Comparison of ENCODE assay signal across 13 cellular contexts in genomic region chr2:31258351-31258750, GRCh38. TPM values are rescaled to one million over a fixed set of nuclear protein-coding genes. Genes with fewer than 3 reads are reported as not detected.
A peak's percentile ranks its signal among the peaks of the same experiment; 100 is the strongest.
DNase-seq lines count a peak whose midpoint lies in the region; ATAC-seq and TF ChIP-seq lines count a peak whose summit lies in the region.
"Had no signal": no experiment of that assay in that cellular context is flagged by ENCODE, and none has a peak within 500 bp of the region (broad histone marks: within the 10 kb centered on the region; RNA-seq: fewer than 3 reads in every experiment).

No MANE protein-coding gene starts in this region.

- peaks cover 1% of the 10 kb centered on the region for H3K27me3 Mint-ChIP-seq in IgD-negative memory B cell

- peak; percentile 51 for ATAC-seq in GM19372 (IDR thresholded peaks at IDR 0.05; ENCODE audit: low read depth, unreplicated experiment)
- ATAC-seq in HG02798 (IDR thresholded peaks at IDR 0.05; ENCODE audit: poor library complexity, unreplicated experiment) = peak; percentile 50

- peaks cover 7% of the 10 kb centered on the region for H3K36me3 Mint-ChIP-seq in IgD-negative memory B cell

- DNase-seq in GM12865 (ENCODE audit: low read depth) (peak; percentile 76), posterior vena cava (ENCODE audit: low spot score) (no peak), HuH-7 (ENCODE audit: low spot score) (no peak), ascending aorta (ENCODE audit: low spot score in 2 of 2) (no peak), MV-4-11 (lab: John Stamatoyannopoulos, UW) (no peak)
- DNase-seq: dermis blood vessel endothelial cell, mammary epithelial cell, NCI-H1092, NCI-H526, occipital lobe had no signal

- no peak overlapping the region for H3K27ac ChIP-seq in ascending aorta

- H3K9me3 ChIP-seq in ascending aorta = no peaks in the 10 kb centered on the region

- intact Hi-C loops in posterior vena cava (cut with DNase I) (no loop called here), ascending aorta (cut with DNase I) (no loop called here)

- no peaks in the 10 kb centered on the region for H3K27me3 ChIP-seq in ascending aorta

- TF ChIP-seq CTCF in GM12865 (IDR thresholded peaks at IDR 0.05; ENCODE audit: insufficient read depth, low read depth, low read length, missing control alignments) (no peak), ascending aorta (IDR thresholded peaks at IDR 0.05) (no peak)

- H3K27ac Mint-ChIP-seq in IgD-negative memory B cell = peak overlapping the region; percentile 49 to 84 (median 59)

- peak overlapping the region; percentile 57 to 91 (median 76) for H3K4me3 Mint-ChIP-seq in IgD-negative memory B cell

- no peaks in the 10 kb centered on the region for H3K9me3 Mint-ChIP-seq in IgD-negative memory B cell

- no peak overlapping the region for H3K4me3 ChIP-seq in GM12865 (ENCODE audit: low read depth, low read length)
- H3K4me3 ChIP-seq in ascending aorta = no peak overlapping the region

- no peaks in the 10 kb centered on the region for H3K4me1 ChIP-seq in ascending aorta

- peaks cover 21 to 64% of the 10 kb centered on the region in 2 donors for H3K36me3 ChIP-seq in ascending aorta

- H3K4me1 Mint-ChIP-seq in IgD-negative memory B cell = peaks cover 46 to 60% (median 55%) of the 10 kb centered on the region in 3 donors

RNA-seq across cellular contexts. Expression of gene EHD3, which starts 24.4 kb away (rescaled TPM):
- 31.8 TPM for polyA plus RNA-seq in IgD-negative memory B cell
- total RNA-seq in posterior vena cava = 10 to 100 TPM; 17.4 to 28.7 TPM
- total RNA-seq in ascending aorta = 22.5 TPM

RNA-seq across cellular contexts. Expression of gene CAPN14, which starts 41.0 kb away (rescaled TPM):
- 2.9 TPM for polyA plus RNA-seq in IgD-negative memory B cell
- total RNA-seq in posterior vena cava (under 1 TPM; 0.09 to 0.14 TPM), ascending aorta (not detected)
- total RNA-seq: dermis blood vessel endothelial cell had no signal
